14 cellular contexts compared by ENCODE assay signal in the genomic region with DNA sequence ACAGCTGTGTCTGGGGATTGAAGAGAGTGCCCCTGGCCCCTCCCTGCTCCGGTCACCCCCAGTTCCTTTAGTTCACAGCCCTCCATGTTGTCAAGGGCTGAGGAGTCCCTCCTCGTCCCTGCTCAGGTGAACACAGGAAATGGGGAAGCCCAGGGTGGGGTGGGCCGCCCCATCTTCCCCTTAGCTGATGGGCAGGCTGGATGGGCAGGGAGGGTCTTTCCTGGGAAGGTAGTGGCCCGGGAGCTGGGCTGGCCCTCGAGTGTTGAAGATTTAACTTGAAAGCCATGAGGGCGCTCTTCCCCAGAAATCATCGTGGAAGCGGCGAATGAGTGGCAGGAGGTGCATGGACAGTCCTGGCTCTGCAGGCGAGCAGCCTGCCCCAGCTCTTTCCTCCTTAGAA.
"Had no signal": no experiment of that assay in that cellular context is flagged by ENCODE, and none has a peak within 500 bp of the region (broad histone marks: within the 10 kb centered on the region; RNA-seq: fewer than 3 reads in every experiment).

No MANE protein-coding gene starts in this region.

- H3K4me3 Mint-ChIP-seq: activated naive CD8-positive, alpha-beta T cell treated with anti-CD3 and anti-CD28 coated beads for 36 hours; nephron progenitor cell had no signal

- H3K27ac ChIP-seq: tibial artery, uterus had no signal

- H3K4me3 ChIP-seq: dorsolateral prefrontal cortex, lung, mucosa of descending colon, tibial artery, uterus had no signal

- H3K9me3 ChIP-seq: mucosa of descending colon, tibial artery, uterus had no signal

- ATAC-seq: esophagus mucosa, mucosa of descending colon had no signal

- H3K4me1 ChIP-seq: tibial artery, uterus had no signal

- H3K27ac Mint-ChIP-seq: activated naive CD8-positive, alpha-beta T cell treated with anti-CD3 and anti-CD28 coated beads for 36 hours; nephron progenitor cell had no signal

- H3K27me3 Mint-ChIP-seq: activated naive CD8-positive, alpha-beta T cell treated with anti-CD3 and anti-CD28 coated beads for 36 hours had no signal

- H3K36me3 Mint-ChIP-seq: activated naive CD8-positive, alpha-beta T cell treated with anti-CD3 and anti-CD28 coated beads for 36 hours had no signal

- H3K27me3 ChIP-seq: dorsolateral prefrontal cortex, uterus had no signal

- DNase-seq: activated CD4-positive, CD25-positive, alpha-beta regulatory T cell; activated effector memory CD4-positive, alpha-beta T cell treated with anti-CD3 and anti-CD28 coated beads, Interleukin-2, amount 50 U/mL, for 16 hours; activated naive CD8-positive, alpha-beta T cell treated with anti-CD3 and anti-CD28 coated beads for 36 hours; activated T-cell treated with anti-CD3 and anti-CD28 coated beads, Interleukin-2, amount 50 U/mL, for 1 hour; hippocampal formation; nephron progenitor cell; stimulated activated CD4-positive, alpha-beta T cell treated with anti-CD3 and anti-CD28 coated beads, Interleukin-4, amount 100 ng/mL, for 24 hours; T-helper 2 cell; tibial artery; uterus had no signal

- H3K36me3 ChIP-seq: tibial artery, uterus had no signal

- H3K9me3 Mint-ChIP-seq: activated naive CD8-positive, alpha-beta T cell treated with anti-CD3 and anti-CD28 coated beads for 36 hours; nephron progenitor cell had no signal
